In genomic region chr16:88533945-88534641, GRCh38 we compare ENCODE assay signal across 8 cellular contexts. TPM values are rescaled to one million over a fixed set of nuclear protein-coding genes. Genes with fewer than 3 reads are reported as not detected.
DNase-seq lines count a peak whose midpoint lies in the region; ATAC-seq and TF ChIP-seq lines count a peak whose summit lies in the region.

No MANE protein-coding gene starts in this region.

- no peak for ATAC-seq in HG02973 (IDR thresholded peaks at IDR 0.05; ENCODE audit: unreplicated experiment)

- peak overlapping the region; percentile 22 for H3K4me3 Mint-ChIP-seq in chondrocyte (ENCODE audit: unreplicated experiment)

- H3K4me1 Mint-ChIP-seq in chondrocyte (ENCODE audit: low read depth) = peaks cover 13% of the 10 kb centered on the region

- H3K9me3 Mint-ChIP-seq in chondrocyte (ENCODE audit: low read depth) = no peaks in the 10 kb centered on the region

- peaks cover 4% of the 10 kb centered on the region for H3K36me3 Mint-ChIP-seq in chondrocyte (ENCODE audit: low read depth)

- DNase-seq in AG20443 (ENCODE audit: low spot score) (peak; percentile 99), GM19240 (ENCODE audit: insufficient read length, low spot score) (peak; percentile 97), chondrocyte (ENCODE audit: low spot score) (no peak), kidney tubule cell (ENCODE audit: low spot score) (peak; percentile 79)
- peak; percentile 68 to 72 for DNase-seq in activated CD4-positive, alpha-beta T cell treated with anti-CD3 and anti-CD28 coated beads for 24 hours (ENCODE audit: low read depth in 2 of 2)
- DNase-seq in stimulated activated CD4-positive, alpha-beta T cell treated with anti-CD3 and anti-CD28 coated beads, Interleukin-2, amount 100 ng/mL, for 24 hours = peak; percentile 80 to 84

- TF ChIP-seq EP300 in Ishikawa (IDR thresholded peaks at IDR 0.05; ENCODE audit: borderline replicate concordance) = no peak

- TF ChIP-seq CTCF in chondrocyte (IDR thresholded peaks at IDR 0.05) = peak; percentile 30

- no peak for TF ChIP-seq RAD21 in Ishikawa (IDR thresholded peaks at IDR 0.05; ENCODE audit: low read depth)

- H3K27ac Mint-ChIP-seq in chondrocyte (ENCODE audit: unreplicated experiment) = no peak overlapping the region

- peaks cover 13% of the 10 kb centered on the region for H3K27me3 Mint-ChIP-seq in chondrocyte (ENCODE audit: low read depth)

TF ChIP-seq in Ishikawa, 13 proteins besides CTCF, POLR2A, EP300 and RAD21:
- TF ChIP-seq NFIC (IDR thresholded peaks at IDR 0.05) (no peak), TAF1 (IDR thresholded peaks at IDR 0.05; ENCODE audit: low read depth) (peak; percentile 43; the same call in 1 of the 2 replicates), MAX (IDR thresholded peaks at IDR 0.05) (peak; percentile 69; the same call in 1 of the 2 replicates), ZBTB7A (IDR thresholded peaks at IDR 0.05; ENCODE audit: low read depth) (peak; percentile 89)
TF ChIP-seq in Ishikawa: peak in this region for 3.

RNA-seq across cellular contexts. Expression of gene ZC3H18, which starts 36.1 kb away (rescaled TPM):
- 32.1 to 38.4 TPM (median 36.7 TPM) in 3 replicates for total RNA-seq in chondrocyte
